Comparison of ENCODE assay signal across 8 cellular contexts in the genomic region with DNA sequence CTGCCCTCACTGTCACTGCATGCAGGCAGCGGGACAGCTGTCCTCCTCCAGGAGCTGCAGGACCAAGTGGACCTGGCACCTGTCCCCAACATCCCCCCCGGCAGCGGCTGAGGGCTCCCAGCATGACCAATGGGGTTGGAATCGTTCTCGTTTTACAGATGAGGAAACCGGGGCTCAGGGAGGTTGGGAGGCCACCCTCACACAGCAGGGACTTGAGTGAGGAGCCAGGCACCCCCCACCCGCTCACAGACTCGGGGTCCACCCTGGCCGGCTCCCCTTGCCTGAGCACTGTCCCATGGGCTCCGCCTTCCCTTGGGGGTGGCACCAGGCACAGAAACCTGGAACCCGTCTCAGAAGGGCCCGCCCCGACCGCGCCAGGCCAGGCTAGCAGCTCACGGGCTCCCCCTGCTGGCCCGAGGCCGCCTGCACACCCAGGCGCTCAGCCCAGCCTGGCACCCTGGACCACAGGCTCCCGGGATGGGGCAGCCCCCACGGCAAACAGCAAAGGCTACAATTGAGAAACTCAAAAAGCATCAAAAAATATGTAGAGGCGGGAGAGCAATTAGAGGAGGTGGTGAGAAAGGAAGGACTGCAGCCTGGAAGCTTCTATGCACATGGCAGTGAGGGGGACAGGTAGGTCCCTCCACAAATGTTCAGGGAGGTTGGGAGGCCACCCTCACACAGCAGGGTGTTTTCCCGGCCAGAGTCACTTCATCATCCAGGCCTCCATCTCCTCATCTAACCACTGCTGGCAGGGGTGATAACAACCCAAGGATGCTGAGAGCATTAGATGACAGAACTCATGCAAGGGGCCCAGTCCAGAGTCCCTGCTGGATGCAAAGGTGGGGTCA. TPM values are rescaled to one million over a fixed set of nuclear protein-coding genes. Genes with fewer than 3 reads are reported as not detected.
DNase-seq lines count a peak whose midpoint lies in the region; TF ChIP-seq lines count a peak whose summit lies in the region.

No MANE protein-coding gene starts in this region.

- H3K27ac Mint-ChIP-seq in glutamatergic neuron (ENCODE audit: unreplicated experiment), result no peak overlapping the region

- no peaks in the 10 kb centered on the region for H3K27me3 ChIP-seq in vagina

- no peaks in the 10 kb centered on the region for H3K36me3 Mint-ChIP-seq in glutamatergic neuron (ENCODE audit: unreplicated experiment)

- no peaks in the 10 kb centered on the region for H3K36me3 ChIP-seq in vagina

- CTCF ChIA-PET in RWPE1 (lab: Yijun Ruan, JAX), result interaction anchor here (0.5 to 1.9 kb wide), 11 partner anchors 21 to 1002 kb away, joined by 3 to 14 read pairs (median 5); a partner anchor contains a TSS

- peak; percentile 39 for DNase-seq in NCI-H2171 treated with DMSO at 0.1 percent for 48 hours (lab: John Stamatoyannopoulos, UW)
- DNase-seq in NCI-H2171 (lab: John Stamatoyannopoulos, UW), result no peak
- peak; percentile 61 for DNase-seq in HK-2 (ENCODE audit: unreplicated experiment)
- peak; percentile 85 for DNase-seq in RWPE1 (ENCODE audit: low spot score)
- peak; percentile 48 for DNase-seq in activated gamma-delta T cell (lab: John Stamatoyannopoulos, UW)
- peak; percentile 79 for DNase-seq in glutamatergic neuron
- DNase-seq in posterior vena cava (ENCODE audit: low spot score), result peak; percentile 90
- DNase-seq in vagina (ENCODE audit: extremely low spot score in 2 of 2), result no peak

- no peak overlapping the region for H3K4me3 ChIP-seq in vagina

- no peak overlapping the region for H3K4me3 Mint-ChIP-seq in glutamatergic neuron (ENCODE audit: unreplicated experiment)

- H3K4me1 ChIP-seq in vagina, result peaks cover 20% of the 10 kb centered on the region

- H3K9me3 Mint-ChIP-seq in glutamatergic neuron (ENCODE audit: unreplicated experiment), result peaks cover 14% of the 10 kb centered on the region

- no peaks in the 10 kb centered on the region for H3K9me3 ChIP-seq in vagina

- TF ChIP-seq POLR2A in vagina (IDR thresholded peaks at IDR 0.05), result no peak

- H3K4me1 Mint-ChIP-seq in glutamatergic neuron (ENCODE audit: low read depth, unreplicated experiment), result peaks cover 29% of the 10 kb centered on the region

- POLR2A ChIA-PET in RWPE1 (lab: Yijun Ruan, JAX; ENCODE audit: low non-redundant PET), result interaction anchor here (0.7 kb wide), 1 partner anchor 11 kb away, joined by 3 read pairs; no protein-coding TSS in a partner anchor

- intact Hi-C loops in posterior vena cava (cut with DNase I) (loop anchor here in 1 of 2 donors (5.0 kb wide), 1 partner anchor 316 kb away; a partner anchor contains a TSS), vagina (cut with DNase I) (no loop called here)

- H3K27ac ChIP-seq in RWPE1 (peak overlapping the region; percentile 18), vagina (no peak overlapping the region)

- peak; percentile 99 for TF ChIP-seq CTCF in RWPE1 (conservative IDR thresholded peaks at IDR 0.05; ENCODE audit: low read depth)
- peak; percentile 99 for TF ChIP-seq CTCF in glutamatergic neuron (IDR thresholded peaks at IDR 0.05; ENCODE audit: partially characterized antibody, unreplicated experiment)
- peak; percentile 89 to 93 (median 91) for TF ChIP-seq CTCF in vagina (IDR thresholded peaks at IDR 0.05)

- peaks cover 17% of the 10 kb centered on the region for H3K27me3 Mint-ChIP-seq in glutamatergic neuron (ENCODE audit: unreplicated experiment)

RNA-seq across cellular contexts. Expression of a gene that starts 12.8 kb away (rescaled TPM):
- total RNA-seq in glutamatergic neuron (ENCODE audit: unreplicated experiment) (12.7 TPM), posterior vena cava (10 to 100 TPM; 15.9 to 16.8 TPM), vagina (61.4 TPM)

RNA-seq across cellular contexts. Expression of a gene that starts 32.9 kb away (rescaled TPM):
- 160 TPM for total RNA-seq in glutamatergic neuron (ENCODE audit: unreplicated experiment)
- total RNA-seq in posterior vena cava, result 10 to 100 TPM; 74.3 to 87.3 TPM
- 91.3 TPM for total RNA-seq in vagina

RNA-seq across cellular contexts. Expression of a gene that starts 53.5 kb away (rescaled TPM):
- 2.0 TPM for total RNA-seq in glutamatergic neuron (ENCODE audit: unreplicated experiment)
- 10 to 100 TPM; 30.3 to 44.0 TPM for total RNA-seq in posterior vena cava
- 24.3 TPM for total RNA-seq in vagina

Comparison
In these comparisons a context has a peak if more than half of its experiments do, and no peak if none do; other contexts are left out.
1. DNase-seq: peak in NCI-H2171 treated with DMSO at 0.1 percent for 48 hours (single experiment), HK-2 (single experiment), RWPE1 (single experiment), activated gamma-delta T cell (single experiment), glutamatergic neuron (single experiment) and posterior vena cava (single experiment); none in NCI-H2171 (single experiment) and vagina (0 of 2).
2. Peak in every context shown above with its lines, with median percentiles within 50 percentile points of each other: CTCF ChIP-seq.